Comparison of ENCODE assay signal across 11 cellular contexts in genomic region chr5:148469446-148470062, GRCh38.
A peak's percentile ranks its signal among the peaks of the same experiment; 100 is the strongest.
DNase-seq lines count a peak whose midpoint lies in the region; ATAC-seq lines count a peak whose summit lies in the region.
"Had no signal": no experiment of that assay in that cellular context is flagged by ENCODE, and none has a peak within 500 bp of the region (broad histone marks: within the 10 kb centered on the region; RNA-seq: fewer than 3 reads in every experiment).

No MANE protein-coding gene starts in this region.

- no peaks in the 10 kb centered on the region for H3K36me3 ChIP-seq in GM23248 (ENCODE audit: low read depth)

- no peak overlapping the region for H3K9ac ChIP-seq in GM23248

- no peaks in the 10 kb centered on the region for H3K4me1 ChIP-seq in GM23248 (ENCODE audit: insufficient read depth)

- no peak overlapping the region for H2AFZ ChIP-seq in GM23248

- WGBS in GM23248 (ENCODE audit: low coverage in 1 of 2, low lambda C conversion rate in 2 of 2, missing lambda C conversion rate in 2 of 2), 2 experiments: 42 to 45% methylated on average over 5 of the region's 5 CpGs

- DNase-seq in GM23248: peak; percentile 52
- peak in 33 of 56 donors; percentile 10 to 76 (median 35) for DNase-seq in amygdala (lab: John Stamatoyannopoulos, UW)
- DNase-seq in Right ventricle myocardium superior: peak; percentile 45
- peak; percentile 89 for DNase-seq in pulmonary artery endothelial cell (ENCODE audit: low read depth, low spot score)
- DNase-seq in NOMO-1 (lab: John Stamatoyannopoulos, UW; ENCODE audit: unreplicated experiment in 2 of 2): no peak
- DNase-seq: activated CD8-positive, alpha-beta memory T cell treated with anti-CD3 and anti-CD28 coated beads, Interleukin-2, amount 50 U/mL, for 48 hours; DND-41; SHP77 had no signal

- no peak overlapping the region for H3K4me3 ChIP-seq in GM23248

- no peaks in the 10 kb centered on the region for H4K20me1 ChIP-seq in GM23248 (ENCODE audit: insufficient read depth)

- no peak overlapping the region for H3K4me2 ChIP-seq in GM23248 (ENCODE audit: unreplicated experiment)

- ATAC-seq in Right ventricle myocardium superior (ENCODE audit: poor library complexity): peak; percentile 75
- ATAC-seq in GM18907 (IDR thresholded peaks at IDR 0.05; ENCODE audit: unreplicated experiment): no peak
- no peak for ATAC-seq in GM18498 (IDR thresholded peaks at IDR 0.05; ENCODE audit: unreplicated experiment)
- no peak for ATAC-seq in GM18511 (IDR thresholded peaks at IDR 0.05; ENCODE audit: unreplicated experiment)

- no peaks in the 10 kb centered on the region for H3F3A ChIP-seq in GM23248 (ENCODE audit: insufficient read depth)

- H3K27ac ChIP-seq in GM23248: no peak overlapping the region

- H3K9me3 ChIP-seq in GM23248 (ENCODE audit: low read depth): no peaks in the 10 kb centered on the region

- H3K27me3 ChIP-seq in GM23248 (replicated peaks; ENCODE audit: insufficient read depth): no peaks in the 10 kb centered on the region

- H3K79me2 ChIP-seq in GM23248 (ENCODE audit: insufficient read depth): no peaks in the 10 kb centered on the region

- in situ Hi-C loops in GM23248 (cut with MboI): loop anchor here (10.0 kb wide), 1 partner anchor 305 kb away; the partner anchor contains the start of gene SPINK14

- H3K9me2 ChIP-seq in GM23248 (ENCODE audit: insufficient read depth): no peaks in the 10 kb centered on the region

- intact Hi-C loops in Right ventricle myocardium superior (cut with DNase I): no loop called here

Comparison
In these comparisons a context has a peak if more than half of its experiments do, and no peak if none do; other contexts are left out.
1. DNase-seq: peak in GM23248 (single experiment), amygdala (33 of 56), Right ventricle myocardium superior (single experiment) and pulmonary artery endothelial cell (single experiment); none in NOMO-1 (0 of 2).